8 cellular contexts compared by ENCODE assay signal in the genomic region with DNA sequence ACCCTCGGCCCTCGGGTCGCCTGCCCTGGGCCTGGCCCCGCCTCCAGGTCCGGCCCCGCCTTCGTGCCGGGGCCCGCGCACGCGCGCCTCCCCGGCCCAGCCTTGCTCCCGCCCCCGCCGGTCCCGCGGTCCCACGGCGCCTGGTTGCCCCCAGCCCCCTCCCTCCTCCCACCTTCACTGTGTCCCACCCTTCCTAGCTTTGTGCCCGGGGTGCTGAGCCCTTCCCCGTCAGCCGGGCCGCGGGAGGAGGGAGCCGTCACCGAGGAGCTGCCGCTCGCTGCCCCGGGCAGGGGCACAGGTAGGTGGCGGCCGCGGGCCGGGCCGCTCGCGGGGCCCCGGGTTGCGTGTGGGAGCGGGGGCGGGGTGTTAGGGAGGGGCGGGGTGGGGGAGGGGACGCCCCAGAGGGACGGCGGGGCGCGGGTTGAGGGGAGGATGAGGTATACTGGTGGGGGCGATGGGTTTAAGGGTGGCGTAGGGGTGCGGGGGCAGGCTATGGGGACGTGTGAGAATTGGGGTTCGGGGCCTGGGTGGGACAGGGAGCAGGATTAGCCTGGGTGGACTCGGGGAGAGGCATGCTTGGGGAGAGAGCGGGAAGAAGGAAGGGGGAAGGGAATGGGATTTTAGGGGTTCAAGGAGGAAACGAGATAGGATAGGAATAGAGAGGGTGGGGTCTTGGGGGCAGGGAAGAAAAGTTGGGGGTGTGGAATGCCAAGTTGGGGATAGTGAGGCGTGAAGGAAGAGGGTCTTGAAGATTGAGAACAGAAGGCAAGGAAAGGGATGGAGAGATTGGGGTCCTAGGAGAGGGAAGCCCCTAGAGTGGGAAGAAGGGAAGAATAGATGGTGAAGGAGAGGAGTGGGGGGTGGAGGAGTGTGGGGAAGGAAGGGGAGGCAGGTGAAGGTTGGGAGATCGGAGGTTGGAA. TPM values are rescaled to one million over a fixed set of nuclear protein-coding genes. Genes with fewer than 3 reads are reported as not detected.
DNase-seq lines count a peak whose midpoint lies in the region; ATAC-seq, FAIRE-seq and TF ChIP-seq lines count a peak whose summit lies in the region.

A gene with protein sequence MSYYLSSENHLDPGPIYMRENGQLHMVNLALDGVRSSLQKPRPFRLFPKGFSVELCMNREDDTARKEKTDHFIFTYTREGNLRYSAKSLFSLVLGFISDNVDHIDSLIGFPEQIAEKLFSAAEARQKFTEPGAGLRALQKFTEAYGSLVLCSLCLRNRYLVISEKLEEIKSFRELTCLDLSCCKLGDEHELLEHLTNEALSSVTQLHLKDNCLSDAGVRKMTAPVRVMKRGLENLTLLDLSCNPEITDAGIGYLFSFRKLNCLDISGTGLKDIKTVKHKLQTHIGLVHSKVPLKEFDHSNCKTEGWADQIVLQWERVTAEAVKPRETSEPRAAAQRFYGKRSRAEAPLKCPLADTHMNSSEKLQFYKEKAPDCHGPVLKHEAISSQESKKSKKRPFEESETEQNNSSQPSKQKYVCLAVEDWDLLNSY (plus strand): TSS at position 99 of the 920 bp plus-strand sequence. CDS start 5,650 bp downstream, outside the sequence.

- H3K9ac ChIP-seq in MM.1S (ENCODE audit: low read length) (peak within 1 kb of the TSS; percentile 77), GM12878 (ENCODE audit: control insufficient read depth, insufficient read depth, low read length) (peak within 1 kb of the TSS; percentile 89), kidney (ENCODE audit: low read length in 2 of 2) (peak within 1 kb of the TSS; percentile 71 to 82)

- FAIRE-seq in A549 (lab: Jason Lieb, UNC) (no peak), GM12878 (lab: Jason Lieb, UNC) (no peak), kidney (lab: Jason Lieb, UNC) (no peak)

- 17% methylated on average over 5 of the region's 58 CpGs for WGBS in A549 (ENCODE audit: missing lambda C conversion rate)
- WGBS in GM12878 (ENCODE audit: insufficient coverage, insufficient replicate concordance, low lambda C conversion rate, missing lambda C conversion rate): 2% methylated on average over 8 of the region's 58 CpGs

- H3K4me1 ChIP-seq in A549 (peaks cover 9% of the 10 kb centered on the region; the same call in 2 of the 3 replicates), MM.1S (ENCODE audit: low read length) (0 out of 2 replicates have a peak, but pooled peaks cover 6% of the 10 kb centered on the region), GM12878 (ENCODE audit: control insufficient read depth, insufficient read depth, low read length) (peaks cover 3% of the 10 kb centered on the region; the same call in 1 of the 2 replicates), kidney (ENCODE audit: control insufficient read depth in 1 of 2, insufficient read depth in 1 of 2, low read depth in 1 of 2, low read length in 2 of 2) (peaks cover 3 to 12% of the 10 kb centered on the region in 2 donors)

- H3K79me2 ChIP-seq in MM.1S (ENCODE audit: low read length) (peaks cover 78% of the 10 kb centered on the region), GM12878 (ENCODE audit: control insufficient read depth, insufficient read depth, low read length) (peaks cover 53% of the 10 kb centered on the region)

- TF ChIP-seq CTCF in A549 (IDR thresholded peaks at IDR 0.05): no peak; the same call in 2 of the 3 replicates
- TF ChIP-seq CTCF in GM12864 (IDR thresholded peaks at IDR 0.05; ENCODE audit: low read depth, low read length, missing control alignments): peak; percentile 32
- peak; percentile 25 for TF ChIP-seq CTCF in MM.1S (IDR thresholded peaks at IDR 0.05; ENCODE audit: low read length)
- peak in 2 of 3 experiments; percentile 27 to 29; a peak in 3 of 6 replicates for TF ChIP-seq CTCF in GM12878 (IDR thresholded peaks at IDR 0.05 in 2 of 3, conservative IDR thresholded peaks at IDR 0.05 in 1 of 3; ENCODE audit: control insufficient read depth in 2 of 3, extremely low read depth in 1 of 3, insufficient read depth in 1 of 3, low read depth in 3 of 3, low read length in 3 of 3)
- peak; percentile 13 for TF ChIP-seq CTCF in kidney (IDR thresholded peaks at IDR 0.05; ENCODE audit: borderline replicate concordance, extremely low read depth, insufficient read depth)

- H4K20me1 ChIP-seq in MM.1S (ENCODE audit: insufficient read depth, low read length): no peaks in the 10 kb centered on the region
- H4K20me1 ChIP-seq in GM12878 (ENCODE audit: control insufficient read depth, insufficient read depth): no peaks in the 10 kb centered on the region

- no peaks in the 10 kb centered on the region for H3K27me3 Mint-ChIP-seq in stimulated activated naive CD8-positive, alpha-beta T cell treated with anti-CD3 and anti-CD28 coated beads, Interleukin-15, amount 100 ng/mL, for 72 hours

- H3K4me3 Mint-ChIP-seq in stimulated activated naive CD8-positive, alpha-beta T cell treated with anti-CD3 and anti-CD28 coated beads, Interleukin-15, amount 100 ng/mL, for 72 hours: peak within 1 kb of the TSS; percentile 91 to 98

- H3K27ac ChIP-seq in A549: peak within 1 kb of the TSS; percentile 93 to 96
- H3K27ac ChIP-seq in MM.1S (ENCODE audit: low read length): peak within 1 kb of the TSS; percentile 64; the same call in 1 of the 2 replicates
- H3K27ac ChIP-seq in GM12878 (ENCODE audit: control insufficient read depth, insufficient read depth): peak within 1 kb of the TSS; percentile 78
- H3K27ac ChIP-seq in kidney (ENCODE audit: low read depth in 2 of 2, low read length in 2 of 2): peak within 1 kb of the TSS; percentile 89 to 92

- H3K9me3 ChIP-seq in A549: no peaks in the 10 kb centered on the region
- H3K9me3 ChIP-seq in MM.1S (replicated peaks; ENCODE audit: insufficient read depth, low read length): no peaks in the 10 kb centered on the region
- no peaks in the 10 kb centered on the region for H3K9me3 ChIP-seq in GM12878 (replicated peaks; ENCODE audit: control insufficient read depth, insufficient read depth, low read length)
- no peaks in the 10 kb centered on the region for H3K9me3 ChIP-seq in kidney (ENCODE audit: control insufficient read depth in 1 of 2, low read length in 2 of 2)

- BruUV-seq in GM12878 (replicated peaks; lab: Mats Ljungman, UMichigan): no TSS peak

- peak in 1 of 2 experiments; percentile 70 for DNase-seq in A549 (ENCODE audit: low read depth in 1 of 2, low spot score in 1 of 2)
- no peak for DNase-seq in GM12864 (ENCODE audit: low read depth)
- peak; percentile 95 for DNase-seq in HEK293T (ENCODE audit: extremely low spot score)
- no peak for DNase-seq in MM.1S
- no peak for DNase-seq in GM12878 (ENCODE audit: low read depth, low spot score)
- DNase-seq in kidney: no peak
- no peak for DNase-seq in stimulated activated naive CD8-positive, alpha-beta T cell treated with anti-CD3 and anti-CD28 coated beads, Interleukin-15, amount 100 ng/mL, for 72 hours
- DNase-seq in central memory CD4-positive, alpha-beta T cell: no peak

- H3K27ac Mint-ChIP-seq in stimulated activated naive CD8-positive, alpha-beta T cell treated with anti-CD3 and anti-CD28 coated beads, Interleukin-15, amount 100 ng/mL, for 72 hours: peak within 1 kb of the TSS; percentile 93 to 97

- SMC1A ChIA-PET in GM12878 (lab: Charles Lee; ENCODE audit: uncharacterized antibody, unreplicated experiment): interaction anchor here (0.6 to 7.6 kb wide), 18 partner anchors 12 to 256 kb away, joined by 3 to 95 read pairs (median 6); a partner anchor contains a TSS

- H3K4me3 ChIP-seq in A549 (peak within 1 kb of the TSS; percentile 72), GM12864 (ENCODE audit: low read depth, low read length) (peak within 1 kb of the TSS; percentile 90), MM.1S (ENCODE audit: low read length) (peak within 1 kb of the TSS; percentile 99), GM12878 (peak within 1 kb of the TSS; percentile 92), kidney (ENCODE audit: low read length in 2 of 2) (peak within 1 kb of the TSS; percentile 85 to 91)

- H3K9me2 ChIP-seq in MM.1S (replicated peaks; ENCODE audit: insufficient read depth, low read length): no peaks in the 10 kb centered on the region

- peaks cover 58% of the 10 kb centered on the region for H3K4me1 Mint-ChIP-seq in stimulated activated naive CD8-positive, alpha-beta T cell treated with anti-CD3 and anti-CD28 coated beads, Interleukin-15, amount 100 ng/mL, for 72 hours

- H2AFZ ChIP-seq in MM.1S (ENCODE audit: low read length) (peak within 1 kb of the TSS; percentile 80), GM12878 (ENCODE audit: control insufficient read depth, low read depth, low read length) (peak within 1 kb of the TSS; percentile 89)

- TF ChIP-seq RAD21 in A549 (conservative IDR thresholded peaks at IDR 0.05 in 1 of 2, IDR thresholded peaks at IDR 0.05 in 1 of 2) (peak in 1 of 2 experiments; percentile 5; a peak in 1 of 5 replicates), GM12878 (IDR thresholded peaks at IDR 0.05; ENCODE audit: insufficient read depth, low read depth, low read length) (0 out of 2 replicates have a peak, but pooled peaks have one; percentile 10)

- H3F3A ChIP-seq in MM.1S (ENCODE audit: insufficient read depth, low read length): no peaks in the 10 kb centered on the region

- TF ChIP-seq POLR2A in A549 (IDR thresholded peaks at IDR 0.05; ENCODE audit: low read length): peak; percentile 17; the same call in 1 of the 2 replicates
- TF ChIP-seq POLR2A in GM12878 (IDR thresholded peaks at IDR 0.05; ENCODE audit: low read depth, low read length): peak; percentile 76

- no peak for TF ChIP-seq EP300 in A549 (IDR thresholded peaks at IDR 0.05)
- TF ChIP-seq EP300 in GM12878 (IDR thresholded peaks at IDR 0.05; ENCODE audit: borderline replicate concordance in 1 of 2, control insufficient read depth in 1 of 2, low read depth in 2 of 2, low read length in 2 of 2): no peak

- H3K4me2 ChIP-seq in A549: peak within 1 kb of the TSS; percentile 95
- H3K4me2 ChIP-seq in MM.1S (ENCODE audit: low read depth, low read length): peak within 1 kb of the TSS; percentile 79
- peak within 1 kb of the TSS; percentile 95 for H3K4me2 ChIP-seq in GM12878 (ENCODE audit: control insufficient read depth, insufficient read depth)

- CTCF ChIA-PET in A549 (lab: Yijun Ruan, JAX) (interaction anchor here (0.7 to 5.5 kb wide), 8 partner anchors 10 to 481 kb away, joined by 3 to 45 read pairs (median 8); no protein-coding TSS in a partner anchor), HEK293T (lab: Yijun Ruan, JAX) (interaction anchor here (0.7 to 2.7 kb wide), 4 partner anchors 13 to 1359 kb away, joined by 4 to 20 read pairs (median 14); no protein-coding TSS in a partner anchor), GM12878 (lab: Yijun Ruan, JAX) (interaction anchor here (0.6 to 11.1 kb wide), 17 partner anchors 9 to 111 kb away, joined by 3 to 200 read pairs (median 7); a partner anchor contains a TSS)

- ATAC-seq in A549 (peak; percentile 82 to 85), GM12878 (peak; percentile 83)
- peak; percentile 75 for ATAC-seq in stimulated activated naive CD8-positive, alpha-beta T cell treated with anti-CD3 and anti-CD28 coated beads, Interleukin-15, amount 100 ng/mL, for 72 hours

- RAD21 ChIA-PET in GM12878 (lab: Charles Lee; ENCODE audit: unreplicated experiment): interaction anchor here (0.6 to 9.4 kb wide), 24 partner anchors 10 to 253 kb away, joined by 3 to 73 read pairs (median 6); a partner anchor contains a TSS

- no peaks in the 10 kb centered on the region for H3K9me3 Mint-ChIP-seq in stimulated activated naive CD8-positive, alpha-beta T cell treated with anti-CD3 and anti-CD28 coated beads, Interleukin-15, amount 100 ng/mL, for 72 hours

- H3K27me3 ChIP-seq in MM.1S (replicated peaks; ENCODE audit: insufficient read depth, low read length): no peaks in the 10 kb centered on the region
- H3K27me3 ChIP-seq in GM12878 (replicated peaks in 1 of 2; ENCODE audit: control insufficient read depth in 2 of 2, insufficient read depth in 2 of 2, low read length in 1 of 2): no peaks in the 10 kb centered on the region

- POLR2A ChIA-PET in A549 (lab: Yijun Ruan, JAX): interaction anchor here (1.1 to 1.6 kb wide), 4 partner anchors 10 to 68 kb away, joined by 5 to 17 read pairs (median 9); a partner anchor contains a TSS
- POLR2A ChIA-PET in HEK293T (lab: Yijun Ruan, JAX): interaction anchor here (0.8 to 1.9 kb wide), 11 partner anchors 13 to 111 kb away, joined by 3 to 5 read pairs (median 4); no protein-coding TSS in a partner anchor
- POLR2A ChIA-PET in GM12878 (lab: Charles Lee): interaction anchor here (0.6 to 3.8 kb wide), 16 partner anchors 10 to 1025 kb away, joined by 3 to 32 read pairs (median 5); a partner anchor contains a TSS

- intact Hi-C loops in GM12878 (cut with micrococcal nuclease; ENCODE audit: unreplicated experiment): loop anchor here (2.0 kb wide), 1 partner anchor 106 kb away; a partner anchor contains a TSS
- intact Hi-C loops in kidney (cut with DNase I): loop anchor here (10.0 kb wide), 1 partner anchor 52 kb away; a partner anchor contains a TSS

- in situ Hi-C loops in GM12878 (cut with MboI): no loop called here

- H3K36me3 ChIP-seq in MM.1S (replicated peaks; ENCODE audit: insufficient read depth, low read length) (no peaks in the 10 kb centered on the region), GM12878 (ENCODE audit: control insufficient read depth in 2 of 2, insufficient read depth in 2 of 2, low read length in 1 of 2) (no peaks in the 10 kb centered on the region), kidney (ENCODE audit: control insufficient read depth in 1 of 2, insufficient read depth in 2 of 2, low read length in 2 of 2) (no peaks in the 10 kb centered on the region)

RNA-seq across cellular contexts. Expression of the gene that starts here (rescaled TPM):
- 35.1 TPM in 2 replicates for polyA plus RNA-seq in A549 (2011; rRNA removed)
- 19.0 and 21.7 TPM in 2 replicates for polyA plus RNA-seq in A549 (2012; cell fraction: cytosol; rRNA removed)
- polyA plus RNA-seq in A549 (2012; cell fraction: nucleus; rRNA removed): 12.8 and 13.7 TPM in 2 replicates
- 27.6 to 31.5 TPM (median 29.7 TPM) in 3 replicates for polyA plus RNA-seq in A549 (2017; fragmentation: RNase III; extraction: RNeasy Plus Mini Kit Qiagen cat#74134 plus additional on column Dnase treatment)
- 18.7 and 21.6 TPM in 2 replicates for polyA minus RNA-seq in A549 (2011; rRNA and poly(A)+ RNA removed)
- 10.5 and 12.8 TPM in 2 replicates for total RNA-seq in GM12878 (2013; cell fraction: nucleolus; rRNA removed)
- 15.2 and 17.2 TPM in 2 replicates for total RNA-seq in GM12878 (2014; rRNA removed)
- total RNA-seq in GM12878 (2014; rRNA removed; fragmentation: Illumina TruSeq; extraction: Trizol): 20.3 and 21.0 TPM in 2 replicates
- 22.1 and 22.4 TPM in 2 replicates for total RNA-seq in GM12878 (2021)
- 19.3 TPM for polyA plus RNA-seq in GM12878 (2011; ENCODE audit: low read depth)
- polyA plus RNA-seq in GM12878 (2011; rRNA removed): 34.4 and 35.9 TPM in 2 replicates
- polyA plus RNA-seq in GM12878 (2011; cell fraction: cytosol; rRNA removed): 24.7 and 27.5 TPM in 2 replicates
- 19.8 and 20.4 TPM in 2 replicates for polyA plus RNA-seq in GM12878 (2011; cell fraction: nucleus; rRNA removed)
- 17.7 and 24.4 TPM in 2 replicates for polyA plus RNA-seq in GM12878 (2012)
- polyA plus RNA-seq in GM12878 (2014; fragmentation: Illumina TruSeq; extraction: Trizol): 18.1 and 25.8 TPM in 2 replicates
- 10 to 100 TPM; 11.0 to 18.4 TPM for polyA plus RNA-seq in GM12878 (2014; fragmentation: Nextera tagmentation; extraction: Ambion mirVana)
- polyA plus RNA-seq in GM12878 (2014; rRNA removed): 24.9 and 25.6 TPM in 2 replicates
- 10 to 100 TPM; 23.9 to 25.3 TPM for polyA plus RNA-seq in GM12878 (2016; fragmentation: Nextera tagmentation; extraction: Ambion mirVana)
- polyA minus RNA-seq in GM12878 (2011; rRNA and poly(A)+ RNA removed): 21.6 and 25.0 TPM in 2 replicates
- 10.4 and 13.6 TPM in 2 replicates for polyA minus RNA-seq in GM12878 (2011; cell fraction: cytosol; rRNA and poly(A)+ RNA removed)
- polyA minus RNA-seq in GM12878 (2011; cell fraction: nucleus; rRNA and poly(A)+ RNA removed): 5.4 and 8.3 TPM in 2 replicates
- 23.8 TPM for total RNA-seq in kidney
- polyA plus RNA-seq in kidney (ENCODE audit: insufficient read depth, low read depth, low replicate concordance): 25.6 TPM
